ENCODE assay signal across 26 cellular contexts in genomic region chr7:80629023-80629422, GRCh38.
"Had no signal": no experiment of that assay in that cellular context is flagged by ENCODE, and none has a peak within 500 bp of the region (broad histone marks: within the 10 kb centered on the region; RNA-seq: fewer than 3 reads in every experiment).

No MANE protein-coding gene starts in this region.

- H3K36me3 ChIP-seq: esophagus squamous epithelium, left lung, ovary, right lobe of liver, suprapubic skin, thyroid gland had no signal

- H3K4me2 ChIP-seq: hepatocyte, smooth muscle cell had no signal

- H3K9me3 Mint-ChIP-seq: memory B cell; naive thymus-derived CD8-positive, alpha-beta T cell; stimulated activated naive CD8-positive, alpha-beta T cell treated with anti-CD3 and anti-CD28 coated beads, Interleukin-15, amount 100 ng/mL, for 72 hours; type B pancreatic cell had no signal

- H3K4me3 Mint-ChIP-seq: memory B cell; naive thymus-derived CD8-positive, alpha-beta T cell; stimulated activated naive CD8-positive, alpha-beta T cell treated with anti-CD3 and anti-CD28 coated beads, Interleukin-15, amount 100 ng/mL, for 72 hours; type B pancreatic cell had no signal

- H3K27me3 ChIP-seq: esophagus squamous epithelium, hepatocyte, left lung, ovary, right lobe of liver, suprapubic skin, thyroid gland had no signal

- H3K27me3 Mint-ChIP-seq: memory B cell; stimulated activated naive CD8-positive, alpha-beta T cell treated with anti-CD3 and anti-CD28 coated beads, Interleukin-15, amount 100 ng/mL, for 72 hours; type B pancreatic cell had no signal

- H3K27ac Mint-ChIP-seq: memory B cell; naive thymus-derived CD8-positive, alpha-beta T cell; stimulated activated naive CD8-positive, alpha-beta T cell treated with anti-CD3 and anti-CD28 coated beads, Interleukin-15, amount 100 ng/mL, for 72 hours; type B pancreatic cell had no signal

- H3K36me3 Mint-ChIP-seq: memory B cell; naive thymus-derived CD8-positive, alpha-beta T cell; type B pancreatic cell had no signal

- DNase-seq: dermis blood vessel endothelial cell; effector memory CD4-positive, alpha-beta T cell; esophagus squamous epithelium; foreskin melanocyte; kidney; left lung; naive thymus-derived CD8-positive, alpha-beta T cell; occipital lobe; ovary; posterior cingulate gyrus; retina; right lobe of liver; stimulated activated CD4-positive, alpha-beta T cell treated with anti-CD3 and anti-CD28 coated beads, Interleukin-12 subunit alpha, Interleukin-12 subunit beta, amount 100 ng/mL, for 4 hours; stimulated activated CD4-positive, alpha-beta T cell treated with anti-CD3 and anti-CD28 coated beads, Interleukin-1b, Interleukin-23, amount 100 ng/mL, for 48 hours; stimulated activated CD4-positive, alpha-beta T cell treated with anti-CD3 and anti-CD28 coated beads, Interleukin-4, amount 100 ng/mL, for 1 hour; stimulated activated CD8-positive, alpha-beta memory T cell treated with anti-CD3 and anti-CD28 coated beads, Interleukin-4, amount 100 ng/mL, for 48 hours; stimulated activated naive CD4-positive, alpha-beta T cell; stimulated activated naive CD8-positive, alpha-beta T cell treated with anti-CD3 and anti-CD28 coated beads, Interleukin-15, amount 100 ng/mL, for 72 hours; thyroid gland had no signal

- H2AFZ ChIP-seq: hepatocyte had no signal

- H3K4me3 ChIP-seq: coronary artery, esophagus squamous epithelium, hepatocyte, left lung, lung, ovary, right lobe of liver, smooth muscle cell, suprapubic skin, thyroid gland had no signal

- ATAC-seq: left lung; naive thymus-derived CD8-positive, alpha-beta T cell; right lobe of liver; stimulated activated naive CD8-positive, alpha-beta T cell treated with anti-CD3 and anti-CD28 coated beads, Interleukin-15, amount 100 ng/mL, for 72 hours had no signal

- H3K4me1 Mint-ChIP-seq: memory B cell; stimulated activated naive CD8-positive, alpha-beta T cell treated with anti-CD3 and anti-CD28 coated beads, Interleukin-15, amount 100 ng/mL, for 72 hours had no signal

- H3K9me3 ChIP-seq: esophagus squamous epithelium, left lung, ovary, right lobe of liver, suprapubic skin, thyroid gland had no signal

- H3K27ac ChIP-seq: coronary artery, esophagus squamous epithelium, hepatocyte, ovary, right lobe of liver, suprapubic skin, thyroid gland had no signal
